In genomic region chr14:70640938-70641547, GRCh38 we compare ENCODE assay signal across 8 cellular contexts. TPM values are rescaled to one million over a fixed set of nuclear protein-coding genes. Genes with fewer than 3 reads are reported as not detected.
A peak's percentile ranks its signal among the peaks of the same experiment; 100 is the strongest.
DNase-seq lines count a peak whose midpoint lies in the region; ATAC-seq, FAIRE-seq and TF ChIP-seq lines count a peak whose summit lies in the region.

No MANE protein-coding gene starts in this region.

- peak overlapping the region; percentile 86 for H3K4me2 ChIP-seq in HepG2 (ENCODE audit: low read depth, low read length)

- H3K9ac ChIP-seq in HepG2 (ENCODE audit: insufficient read depth, low read depth, low read length), result no peak overlapping the region

- no peak for TF ChIP-seq CTCF in GM10248 (IDR thresholded peaks at IDR 0.05; ENCODE audit: control extremely low read depth, extremely low read depth, low read depth, missing control alignments)
- no peak for TF ChIP-seq CTCF in HepG2 (CRISPR knock-in tag; IDR thresholded peaks at IDR 0.05)

- no peaks in the 10 kb centered on the region for H3K9me3 Mint-ChIP-seq in stimulated activated effector memory CD8-positive, alpha-beta T cell treated with anti-CD3 and anti-CD28 coated beads, Interleukin-12 subunit alpha, Interleukin-12 subunit beta, amount 100 ng/mL, for 72 hours

- POLR2A ChIA-PET in GM10248 (lab: Yijun Ruan, JAX), result no interaction called here
- POLR2A ChIA-PET in HepG2 (lab: Yijun Ruan, JAX), result no interaction called here

- DNase-seq in GM10248 (ENCODE audit: extremely low spot score) (peak; percentile 72), KBM-7 (peak; percentile 47), T-helper 9 cell (peak; percentile 38), cerebellar cortex (ENCODE audit: low spot score) (peak; percentile 40), HepG2 (ENCODE audit: low spot score) (no peak), mesenteric fat pad (ENCODE audit: low spot score) (no peak)
- peak in 1 of 2 donors; percentile 67 for DNase-seq in stimulated activated effector memory CD8-positive, alpha-beta T cell treated with anti-CD3 and anti-CD28 coated beads, Interleukin-12 subunit alpha, Interleukin-12 subunit beta, amount 100 ng/mL, for 72 hours (ENCODE audit: low spot score in 2 of 2)

- CTCF ChIA-PET in GM10248 (lab: Yijun Ruan, JAX) (interaction anchor here (0.8 to 1.9 kb wide), 6 partner anchors 13 to 72 kb away, joined by 3 to 6 read pairs (median 4); no protein-coding TSS in a partner anchor), HepG2 (lab: Yijun Ruan, JAX; ENCODE audit: low intra/inter-chr PET ratio, low total read pairs) (no interaction called here)

- BruUV-seq in HepG2 (replicated peaks; lab: Mats Ljungman, UMichigan), result no TSS peak

- no peaks in the 10 kb centered on the region; the same call in 1 of the 2 replicates for H3K9me3 ChIP-seq in HepG2 (ENCODE audit: low read length)

- H3K4me3 ChIP-seq in HepG2 (replicated peaks in 1 of 3; ENCODE audit: insufficient read depth in 1 of 3, low read depth in 2 of 3, low read length in 3 of 3), result peak overlapping the region; percentile 39 to 73 (median 67); a peak in 5 of 6 replicates

- intact Hi-C loops in HepG2 (cut with micrococcal nuclease; ENCODE audit: unreplicated experiment), result loop anchor here (5.0 kb wide), 1 partner anchor 166 kb away; the partner anchor contains the start of gene MAP3K9

- peak overlapping the region; percentile 93 for H3K4me3 Mint-ChIP-seq in stimulated activated effector memory CD8-positive, alpha-beta T cell treated with anti-CD3 and anti-CD28 coated beads, Interleukin-12 subunit alpha, Interleukin-12 subunit beta, amount 100 ng/mL, for 72 hours

- H3K36me3 ChIP-seq in HepG2 (replicated peaks in 1 of 2; ENCODE audit: control insufficient read depth in 1 of 2, insufficient read depth in 2 of 2, low read length in 2 of 2), result no peaks in the 10 kb centered on the region

- TF ChIP-seq EP300 in HepG2 (IDR thresholded peaks at IDR 0.05; ENCODE audit: low read depth in 2 of 2, low read length in 2 of 2) (no peak), HepG2 (CRISPR knock-in tag; IDR thresholded peaks at IDR 0.05; ENCODE audit: borderline replicate concordance) (no peak)

- H3K27ac ChIP-seq in HepG2 (ENCODE audit: extremely low read length, insufficient read depth, low read length), result no peak overlapping the region

- no peaks in the 10 kb centered on the region for H4K20me1 ChIP-seq in HepG2 (ENCODE audit: insufficient read depth, low read length)

- TF ChIP-seq POLR2A in HepG2 (IDR thresholded peaks at IDR 0.05; ENCODE audit: insufficient read depth in 1 of 2, low read depth in 2 of 2, low read length in 2 of 2), result no peak

- ATAC-seq in GM21723 (IDR thresholded peaks at IDR 0.05; ENCODE audit: unreplicated experiment) (peak; percentile 58), HepG2 (peak; percentile 79)
- ATAC-seq in stimulated activated effector memory CD8-positive, alpha-beta T cell treated with anti-CD3 and anti-CD28 coated beads, Interleukin-12 subunit alpha, Interleukin-12 subunit beta, amount 100 ng/mL, for 72 hours, result peak; percentile 85

- H2AFZ ChIP-seq in HepG2 (ENCODE audit: low read length), result no peak overlapping the region

- no peak for TF ChIP-seq RAD21 in HepG2 (CRISPR knock-in tag; IDR thresholded peaks at IDR 0.05)

- no peak for FAIRE-seq in HepG2 (lab: Jason Lieb, UNC)

- H3K36me3 Mint-ChIP-seq in stimulated activated effector memory CD8-positive, alpha-beta T cell treated with anti-CD3 and anti-CD28 coated beads, Interleukin-12 subunit alpha, Interleukin-12 subunit beta, amount 100 ng/mL, for 72 hours, result peaks cover 14% of the 10 kb centered on the region

- no peaks in the 10 kb centered on the region for H3K79me2 ChIP-seq in HepG2 (ENCODE audit: insufficient read depth, low read length)

- WGBS in HepG2 (ENCODE audit: low lambda C conversion rate), result 16% methylated on average over 15 of the region's 28 CpGs

- peaks cover 37% of the 10 kb centered on the region for H3K4me1 Mint-ChIP-seq in stimulated activated effector memory CD8-positive, alpha-beta T cell treated with anti-CD3 and anti-CD28 coated beads, Interleukin-12 subunit alpha, Interleukin-12 subunit beta, amount 100 ng/mL, for 72 hours

- H3K4me1 ChIP-seq in HepG2 (ENCODE audit: insufficient read depth, low read length), result peaks cover 12% of the 10 kb centered on the region; the same call in 1 of the 2 replicates

- peaks cover 9 to 44% of the 10 kb centered on the region in 2 experiments for H3K27me3 ChIP-seq in HepG2 (ENCODE audit: control insufficient read depth in 1 of 2, insufficient read depth in 2 of 2, low read length in 2 of 2)

- peak overlapping the region; percentile 56 for H3K27ac Mint-ChIP-seq in stimulated activated effector memory CD8-positive, alpha-beta T cell treated with anti-CD3 and anti-CD28 coated beads, Interleukin-12 subunit alpha, Interleukin-12 subunit beta, amount 100 ng/mL, for 72 hours

- in situ Hi-C loops in KBM-7 (cut with MboI; ENCODE audit: low pct_unique_long_range_greater_than_20kb, low sequenced_read_pairs), result no loop called here
- in situ Hi-C loops in HepG2 (cut with HindIII; ENCODE audit: extremely low pct_ligation_motif_present, low pct_unique_long_range_greater_than_20kb), result loop anchor here (5.0 kb wide), 1 partner anchor 71 kb away; no protein-coding TSS in a partner anchor

TF ChIP-seq in HepG2, 621 proteins besides CTCF, POLR2A, EP300 and RAD21 (continues in another document):
- TF ChIP-seq TOPORS (CRISPR knock-in tag; IDR thresholded peaks at IDR 0.05), result no peak

RNA-seq across cellular contexts. Expression of gene TTC9, which starts 0.7 kb away (rescaled TPM):
- total RNA-seq in HepG2 (2016; rRNA removed; fragmentation: Illumina TruSeq; extraction: Trizol) (0.13 and 0.14 TPM in 2 replicates), mesenteric fat pad (0.51 TPM)
- total RNA-seq in HepG2 (2016; cell fraction: cytosol; rRNA removed; fragmentation: Illumina TruSeq; extraction: Trizol; ENCODE audit: low read depth), result 0.09 and 0.10 TPM in 2 replicates
- total RNA-seq in HepG2 (2016; cell fraction: insoluble cytoplasmic fraction; rRNA removed; fragmentation: Illumina TruSeq; extraction: Trizol), result 0.06 and 0.15 TPM in 2 replicates
- total RNA-seq in HepG2 (2016; cell fraction: membrane; rRNA removed; fragmentation: Illumina TruSeq; extraction: Trizol), result 0.14 and 0.15 TPM in 2 replicates
- 0.13 TPM in 1 of 2 replicates, not detected in the other for total RNA-seq in HepG2 (2016; cell fraction: nucleus; rRNA removed; fragmentation: Illumina TruSeq; extraction: Trizol)
- 0.30 and 0.46 TPM in 2 replicates for polyA plus RNA-seq in HepG2 (2011; rRNA removed)
- polyA plus RNA-seq in HepG2 (2011; cell fraction: cytosol; rRNA removed), result 0.25 and 0.38 TPM in 2 replicates
- 0.19 TPM in 2 replicates for polyA plus RNA-seq in HepG2 (2011; cell fraction: nucleus; rRNA removed)
- 0.11 and 0.28 TPM in 2 replicates for polyA plus RNA-seq in HepG2 (2012)
- 0.07 and 0.11 TPM in 2 replicates for polyA plus RNA-seq in HepG2 (2016; cell fraction: cytosol; fragmentation: Illumina TruSeq; extraction: Trizol; ENCODE audit: low read depth)
- 0.16 and 0.17 TPM in 2 replicates for polyA plus RNA-seq in HepG2 (2016; cell fraction: insoluble cytoplasmic fraction; fragmentation: Illumina TruSeq; extraction: Trizol; ENCODE audit: low read depth)
- polyA plus RNA-seq in HepG2 (2016; cell fraction: membrane; fragmentation: Illumina TruSeq; extraction: Trizol; ENCODE audit: low read depth), result 0.14 and 0.16 TPM in 2 replicates
- 0.19 and 0.24 TPM in 2 replicates for polyA plus RNA-seq in HepG2 (2016; cell fraction: nucleus; fragmentation: Illumina TruSeq; extraction: Trizol; ENCODE audit: insufficient read depth, low read depth)
- 0.26 and 0.65 TPM in 2 replicates for polyA minus RNA-seq in HepG2 (2011; rRNA and poly(A)+ RNA removed; ENCODE audit: low replicate concordance)
- 0.18 and 0.30 TPM in 2 replicates for polyA minus RNA-seq in HepG2 (2011; cell fraction: cytosol; rRNA and poly(A)+ RNA removed)
- polyA minus RNA-seq in HepG2 (2011; cell fraction: nucleus; rRNA and poly(A)+ RNA removed), result 0.37 TPM in 1 of 2 replicates, not detected in the other

RNA-seq across cellular contexts. Expression of gene MED6, which starts 40.6 kb away (rescaled TPM):
- 47.8 and 64.0 TPM in 2 replicates for total RNA-seq in HepG2 (2016; rRNA removed; fragmentation: Illumina TruSeq; extraction: Trizol)
- total RNA-seq in HepG2 (2016; cell fraction: cytosol; rRNA removed; fragmentation: Illumina TruSeq; extraction: Trizol; ENCODE audit: low read depth), result 14.6 and 15.6 TPM in 2 replicates
- 48.4 and 70.6 TPM in 2 replicates for total RNA-seq in HepG2 (2016; cell fraction: insoluble cytoplasmic fraction; rRNA removed; fragmentation: Illumina TruSeq; extraction: Trizol)
- total RNA-seq in HepG2 (2016; cell fraction: membrane; rRNA removed; fragmentation: Illumina TruSeq; extraction: Trizol), result 15.7 and 19.1 TPM in 2 replicates
- 45.6 and 46.7 TPM in 2 replicates for total RNA-seq in HepG2 (2016; cell fraction: nucleus; rRNA removed; fragmentation: Illumina TruSeq; extraction: Trizol)
- 38.1 and 44.8 TPM in 2 replicates for polyA plus RNA-seq in HepG2 (2011; rRNA removed)
- polyA plus RNA-seq in HepG2 (2011; cell fraction: cytosol; rRNA removed), result 20.6 and 34.1 TPM in 2 replicates
- 10.4 and 12.4 TPM in 2 replicates for polyA plus RNA-seq in HepG2 (2011; cell fraction: nucleus; rRNA removed)
- polyA plus RNA-seq in HepG2 (2012), result 33.6 and 49.3 TPM in 2 replicates
- polyA plus RNA-seq in HepG2 (2016; cell fraction: cytosol; fragmentation: Illumina TruSeq; extraction: Trizol; ENCODE audit: low read depth), result 5.6 and 7.1 TPM in 2 replicates
- polyA plus RNA-seq in HepG2 (2016; cell fraction: insoluble cytoplasmic fraction; fragmentation: Illumina TruSeq; extraction: Trizol; ENCODE audit: low read depth), result 69.2 and 87.2 TPM in 2 replicates
- 11.2 and 12.2 TPM in 2 replicates for polyA plus RNA-seq in HepG2 (2016; cell fraction: membrane; fragmentation: Illumina TruSeq; extraction: Trizol; ENCODE audit: low read depth)
- polyA plus RNA-seq in HepG2 (2016; cell fraction: nucleus; fragmentation: Illumina TruSeq; extraction: Trizol; ENCODE audit: insufficient read depth, low read depth), result 42.8 TPM in 2 replicates
- 21.9 and 34.5 TPM in 2 replicates for polyA minus RNA-seq in HepG2 (2011; rRNA and poly(A)+ RNA removed; ENCODE audit: low replicate concordance)
- 17.6 and 17.8 TPM in 2 replicates for polyA minus RNA-seq in HepG2 (2011; cell fraction: cytosol; rRNA and poly(A)+ RNA removed)
- 144 and 149 TPM in 2 replicates for polyA minus RNA-seq in HepG2 (2011; cell fraction: nucleus; rRNA and poly(A)+ RNA removed)
- total RNA-seq in mesenteric fat pad, result 24.7 TPM

Comparison
In these comparisons a context has a peak if more than half of its experiments do, and no peak if none do; other contexts are left out.
1. DNase-seq: peak in GM10248 (single experiment), KBM-7 (single experiment), T-helper 9 cell (single experiment) and cerebellar cortex (single experiment); none in HepG2 (single experiment) and mesenteric fat pad (single experiment).
2. Peak in every context shown above with its lines, with median percentiles within 50 percentile points of each other: ATAC-seq.